1 cellular context compared by ENCODE assay signal in the genomic region with DNA sequence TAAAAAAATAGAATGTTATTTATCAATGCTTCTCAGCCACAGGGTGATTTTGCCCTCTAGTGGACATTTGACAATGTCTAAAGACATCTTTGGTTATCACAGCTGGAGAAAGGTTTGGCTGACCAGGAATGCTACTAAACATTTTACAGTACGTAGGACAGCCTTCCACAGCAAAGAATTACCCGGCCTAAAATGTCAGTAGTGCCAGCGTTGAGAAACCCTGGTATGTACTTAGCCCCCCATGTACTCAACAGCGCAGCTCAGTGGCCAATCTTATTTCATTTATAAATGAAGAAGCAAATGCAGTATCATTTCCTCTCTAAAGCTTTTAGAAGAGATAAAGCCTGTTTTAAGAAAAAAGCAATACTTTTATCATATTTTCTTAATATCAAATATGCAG.
TF ChIP-seq lines count a peak whose summit lies in the region.

No MANE protein-coding gene starts in this region.

TF ChIP-seq in HEK293, 187 proteins besides CTCF, POLR2A, EP300 and RAD21 (continued from another document):
- TF ChIP-seq ZNF600 (tag by site-specific recombination; IDR thresholded peaks at IDR 0.05) (peak; percentile 81), ZSCAN23 (tag by site-specific recombination; IDR thresholded peaks at IDR 0.05) (no peak), ZNF555 (tag by site-specific recombination; conservative IDR thresholded peaks at IDR 0.05) (no peak), GLIS1 (tag by site-specific recombination; IDR thresholded peaks at IDR 0.05) (0 out of 2 replicates have a peak, but pooled peaks have one; percentile 17), ZSCAN30 (tag by site-specific recombination; IDR thresholded peaks at IDR 0.05) (peak; percentile 77), ZNF654 (tag by site-specific recombination; IDR thresholded peaks at IDR 0.05; ENCODE audit: low read depth) (peak; percentile 48), ZNF366 (tag by site-specific recombination; conservative IDR thresholded peaks at IDR 0.05) (no peak), KLF1 (tag by site-specific recombination; IDR thresholded peaks at IDR 0.05) (no peak), ZNF155 (tag by site-specific recombination; IDR thresholded peaks at IDR 0.05) (no peak), SALL2 (tag by site-specific recombination; IDR thresholded peaks at IDR 0.05; ENCODE audit: borderline replicate concordance) (no peak)
- TF ChIP-seq, protein P1, sequence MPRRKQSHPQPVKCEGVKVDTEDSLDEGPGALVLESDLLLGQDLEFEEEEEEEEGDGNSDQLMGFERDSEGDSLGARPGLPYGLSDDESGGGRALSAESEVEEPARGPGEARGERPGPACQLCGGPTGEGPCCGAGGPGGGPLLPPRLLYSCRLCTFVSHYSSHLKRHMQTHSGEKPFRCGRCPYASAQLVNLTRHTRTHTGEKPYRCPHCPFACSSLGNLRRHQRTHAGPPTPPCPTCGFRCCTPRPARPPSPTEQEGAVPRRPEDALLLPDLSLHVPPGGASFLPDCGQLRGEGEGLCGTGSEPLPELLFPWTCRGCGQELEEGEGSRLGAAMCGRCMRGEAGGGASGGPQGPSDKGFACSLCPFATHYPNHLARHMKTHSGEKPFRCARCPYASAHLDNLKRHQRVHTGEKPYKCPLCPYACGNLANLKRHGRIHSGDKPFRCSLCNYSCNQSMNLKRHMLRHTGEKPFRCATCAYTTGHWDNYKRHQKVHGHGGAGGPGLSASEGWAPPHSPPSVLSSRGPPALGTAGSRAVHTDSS (tag by site-specific recombination; IDR thresholded peaks at IDR 0.05) = no peak
- TF ChIP-seq, protein P2, sequence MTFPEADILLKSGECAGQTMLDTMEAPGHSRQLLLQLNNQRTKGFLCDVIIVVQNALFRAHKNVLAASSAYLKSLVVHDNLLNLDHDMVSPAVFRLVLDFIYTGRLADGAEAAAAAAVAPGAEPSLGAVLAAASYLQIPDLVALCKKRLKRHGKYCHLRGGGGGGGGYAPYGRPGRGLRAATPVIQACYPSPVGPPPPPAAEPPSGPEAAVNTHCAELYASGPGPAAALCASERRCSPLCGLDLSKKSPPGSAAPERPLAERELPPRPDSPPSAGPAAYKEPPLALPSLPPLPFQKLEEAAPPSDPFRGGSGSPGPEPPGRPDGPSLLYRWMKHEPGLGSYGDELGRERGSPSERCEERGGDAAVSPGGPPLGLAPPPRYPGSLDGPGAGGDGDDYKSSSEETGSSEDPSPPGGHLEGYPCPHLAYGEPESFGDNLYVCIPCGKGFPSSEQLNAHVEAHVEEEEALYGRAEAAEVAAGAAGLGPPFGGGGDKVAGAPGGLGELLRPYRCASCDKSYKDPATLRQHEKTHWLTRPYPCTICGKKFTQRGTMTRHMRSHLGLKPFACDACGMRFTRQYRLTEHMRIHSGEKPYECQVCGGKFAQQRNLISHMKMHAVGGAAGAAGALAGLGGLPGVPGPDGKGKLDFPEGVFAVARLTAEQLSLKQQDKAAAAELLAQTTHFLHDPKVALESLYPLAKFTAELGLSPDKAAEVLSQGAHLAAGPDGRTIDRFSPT (tag by site-specific recombination; IDR thresholded peaks at IDR 0.05) = no peak
- TF ChIP-seq, protein P3, sequence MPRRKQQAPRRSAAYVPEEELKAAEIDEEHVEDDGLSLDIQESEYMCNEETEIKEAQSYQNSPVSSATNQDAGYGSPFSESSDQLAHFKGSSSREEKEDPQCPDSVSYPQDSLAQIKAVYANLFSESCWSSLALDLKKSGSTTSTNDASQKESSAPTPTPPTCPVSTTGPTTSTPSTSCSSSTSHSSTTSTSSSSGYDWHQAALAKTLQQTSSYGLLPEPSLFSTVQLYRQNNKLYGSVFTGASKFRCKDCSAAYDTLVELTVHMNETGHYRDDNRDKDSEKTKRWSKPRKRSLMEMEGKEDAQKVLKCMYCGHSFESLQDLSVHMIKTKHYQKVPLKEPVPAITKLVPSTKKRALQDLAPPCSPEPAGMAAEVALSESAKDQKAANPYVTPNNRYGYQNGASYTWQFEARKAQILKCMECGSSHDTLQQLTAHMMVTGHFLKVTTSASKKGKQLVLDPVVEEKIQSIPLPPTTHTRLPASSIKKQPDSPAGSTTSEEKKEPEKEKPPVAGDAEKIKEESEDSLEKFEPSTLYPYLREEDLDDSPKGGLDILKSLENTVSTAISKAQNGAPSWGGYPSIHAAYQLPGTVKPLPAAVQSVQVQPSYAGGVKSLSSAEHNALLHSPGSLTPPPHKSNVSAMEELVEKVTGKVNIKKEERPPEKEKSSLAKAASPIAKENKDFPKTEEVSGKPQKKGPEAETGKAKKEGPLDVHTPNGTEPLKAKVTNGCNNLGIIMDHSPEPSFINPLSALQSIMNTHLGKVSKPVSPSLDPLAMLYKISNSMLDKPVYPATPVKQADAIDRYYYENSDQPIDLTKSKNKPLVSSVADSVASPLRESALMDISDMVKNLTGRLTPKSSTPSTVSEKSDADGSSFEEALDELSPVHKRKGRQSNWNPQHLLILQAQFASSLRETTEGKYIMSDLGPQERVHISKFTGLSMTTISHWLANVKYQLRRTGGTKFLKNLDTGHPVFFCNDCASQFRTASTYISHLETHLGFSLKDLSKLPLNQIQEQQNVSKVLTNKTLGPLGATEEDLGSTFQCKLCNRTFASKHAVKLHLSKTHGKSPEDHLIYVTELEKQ (tag by site-specific recombination; IDR thresholded peaks at IDR 0.05; ENCODE audit: borderline replicate concordance) = no peak
- TF ChIP-seq, protein P4, sequence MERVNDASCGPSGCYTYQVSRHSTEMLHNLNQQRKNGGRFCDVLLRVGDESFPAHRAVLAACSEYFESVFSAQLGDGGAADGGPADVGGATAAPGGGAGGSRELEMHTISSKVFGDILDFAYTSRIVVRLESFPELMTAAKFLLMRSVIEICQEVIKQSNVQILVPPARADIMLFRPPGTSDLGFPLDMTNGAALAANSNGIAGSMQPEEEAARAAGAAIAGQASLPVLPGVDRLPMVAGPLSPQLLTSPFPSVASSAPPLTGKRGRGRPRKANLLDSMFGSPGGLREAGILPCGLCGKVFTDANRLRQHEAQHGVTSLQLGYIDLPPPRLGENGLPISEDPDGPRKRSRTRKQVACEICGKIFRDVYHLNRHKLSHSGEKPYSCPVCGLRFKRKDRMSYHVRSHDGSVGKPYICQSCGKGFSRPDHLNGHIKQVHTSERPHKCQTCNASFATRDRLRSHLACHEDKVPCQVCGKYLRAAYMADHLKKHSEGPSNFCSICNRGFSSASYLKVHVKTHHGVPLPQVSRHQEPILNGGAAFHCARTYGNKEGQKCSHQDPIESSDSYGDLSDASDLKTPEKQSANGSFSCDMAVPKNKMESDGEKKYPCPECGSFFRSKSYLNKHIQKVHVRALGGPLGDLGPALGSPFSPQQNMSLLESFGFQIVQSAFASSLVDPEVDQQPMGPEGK (tag by site-specific recombination; IDR thresholded peaks at IDR 0.05) = peak; percentile 55; the same call in 1 of the 2 replicates
